In genomic region chr12:122506393-122506938, GRCh38 we compare ENCODE assay signal across 14 cellular contexts. TPM values are rescaled to one million over a fixed set of nuclear protein-coding genes. Genes with fewer than 3 reads are reported as not detected.
DNase-seq lines count a peak whose midpoint lies in the region; ATAC-seq and TF ChIP-seq lines count a peak whose summit lies in the region.
"Had no signal": no experiment of that assay in that cellular context is flagged by ENCODE, and none has a peak within 500 bp of the region (broad histone marks: within the 10 kb centered on the region; RNA-seq: fewer than 3 reads in every experiment).

No MANE protein-coding gene starts in this region.

- DNase-seq in activated naive CD4-positive, alpha-beta T cell treated with anti-CD3 and anti-CD28 coated beads for 36 hours: no peak
- DNase-seq in activated naive CD4-positive, alpha-beta T cell (lab: John Stamatoyannopoulos, UW): no peak
- DNase-seq in HFFc6 (no peak), NCI-H1694 (lab: John Stamatoyannopoulos, UW) (no peak), anterior cingulate cortex (lab: John Stamatoyannopoulos, UW) (no peak)
- DNase-seq in activated T-helper 1 cell treated with anti-CD3 and anti-CD28 coated beads, Interleukin-12 subunit alpha, Interleukin-12 subunit beta, Interleukin-2, Interleukin-4 antibody, amounts not matched to agents 30 ng/mL and 10 ng/mL and 1 ng/mL, durations not matched to agents 14 hours and 24 hours and 36 hours (ENCODE audit: low spot score): no peak
- no peak for DNase-seq in naive thymus-derived CD8-positive, alpha-beta T cell
- no peak for DNase-seq in activated CD8-positive, alpha-beta memory T cell treated with anti-CD3 and anti-CD28 coated beads, Interleukin-2, amount 10 ng/mL, durations not matched to agents 7 days and 5 days
- DNase-seq: DMS 273 treated with DMSO at 0.1 percent for 48 hours, NCI-H1417, NCI-H2029 treated with DMSO at 0.1 percent for 48 hours, NCI-H510A, Peyer's patch, Right ventricle myocardium superior had no signal

- peak overlapping the region; percentile 30 for H3K27ac Mint-ChIP-seq in activated naive CD4-positive, alpha-beta T cell treated with anti-CD3 and anti-CD28 coated beads for 36 hours
- H3K27ac Mint-ChIP-seq in HFFc6: peak overlapping the region; percentile 18; the same call in 1 of the 2 replicates
- peak overlapping the region; percentile 44 for H3K27ac Mint-ChIP-seq in activated T-helper 1 cell treated with anti-CD3 and anti-CD28 coated beads, Interleukin-12 subunit alpha, Interleukin-12 subunit beta, Interleukin-2, Interleukin-4 antibody, amounts not matched to agents 30 ng/mL and 10 ng/mL and 1 ng/mL, durations not matched to agents 14 hours and 24 hours and 36 hours
- peak overlapping the region in 7 of 10 donors; percentile 6 to 72 (median 59) for H3K27ac Mint-ChIP-seq in naive thymus-derived CD8-positive, alpha-beta T cell
- H3K27ac Mint-ChIP-seq in activated CD8-positive, alpha-beta memory T cell treated with anti-CD3 and anti-CD28 coated beads, Interleukin-2, amount 10 ng/mL, durations not matched to agents 7 days and 5 days: no peak overlapping the region

- H3K4me3 Mint-ChIP-seq in activated naive CD4-positive, alpha-beta T cell treated with anti-CD3 and anti-CD28 coated beads for 36 hours: no peak overlapping the region
- no peak overlapping the region for H3K4me3 Mint-ChIP-seq in HFFc6
- no peak overlapping the region for H3K4me3 Mint-ChIP-seq in activated T-helper 1 cell treated with anti-CD3 and anti-CD28 coated beads, Interleukin-12 subunit alpha, Interleukin-12 subunit beta, Interleukin-2, Interleukin-4 antibody, amounts not matched to agents 30 ng/mL and 10 ng/mL and 1 ng/mL, durations not matched to agents 14 hours and 24 hours and 36 hours
- H3K4me3 Mint-ChIP-seq in naive thymus-derived CD8-positive, alpha-beta T cell: no peak overlapping the region
- no peak overlapping the region for H3K4me3 Mint-ChIP-seq in activated CD8-positive, alpha-beta memory T cell treated with anti-CD3 and anti-CD28 coated beads, Interleukin-2, amount 10 ng/mL, durations not matched to agents 7 days and 5 days

- intact Hi-C loops in activated naive CD4-positive, alpha-beta T cell treated with anti-CD3 and anti-CD28 coated beads for 36 hours (cut with micrococcal nuclease): no loop called here
- intact Hi-C loops in activated T-helper 1 cell treated with anti-CD3 and anti-CD28 coated beads, Interleukin-12 subunit alpha, Interleukin-12 subunit beta, Interleukin-2, Interleukin-4 antibody, amounts not matched to agents 30 ng/mL and 10 ng/mL and 1 ng/mL, durations not matched to agents 14 hours and 24 hours and 36 hours (cut with micrococcal nuclease): no loop called here

- no peaks in the 10 kb centered on the region for H3K27me3 Mint-ChIP-seq in activated naive CD4-positive, alpha-beta T cell treated with anti-CD3 and anti-CD28 coated beads for 36 hours (ENCODE audit: low read depth)
- H3K27me3 Mint-ChIP-seq in HFFc6 (ENCODE audit: insufficient read depth): no peaks in the 10 kb centered on the region; the same call in 1 of the 2 replicates
- no peaks in the 10 kb centered on the region for H3K27me3 Mint-ChIP-seq in activated T-helper 1 cell treated with anti-CD3 and anti-CD28 coated beads, Interleukin-12 subunit alpha, Interleukin-12 subunit beta, Interleukin-2, Interleukin-4 antibody, amounts not matched to agents 30 ng/mL and 10 ng/mL and 1 ng/mL, durations not matched to agents 14 hours and 24 hours and 36 hours (ENCODE audit: insufficient read depth)
- no peaks in the 10 kb centered on the region for H3K27me3 Mint-ChIP-seq in naive thymus-derived CD8-positive, alpha-beta T cell
- no peaks in the 10 kb centered on the region for H3K27me3 Mint-ChIP-seq in activated CD8-positive, alpha-beta memory T cell treated with anti-CD3 and anti-CD28 coated beads, Interleukin-2, amount 10 ng/mL, durations not matched to agents 7 days and 5 days

- no peak for ATAC-seq in naive thymus-derived CD8-positive, alpha-beta T cell
- ATAC-seq in activated CD8-positive, alpha-beta memory T cell treated with anti-CD3 and anti-CD28 coated beads, Interleukin-2, amount 10 ng/mL, durations not matched to agents 7 days and 5 days: no peak

- no peaks in the 10 kb centered on the region for H3K9me3 Mint-ChIP-seq in activated naive CD4-positive, alpha-beta T cell treated with anti-CD3 and anti-CD28 coated beads for 36 hours
- no peaks in the 10 kb centered on the region for H3K9me3 Mint-ChIP-seq in HFFc6
- no peaks in the 10 kb centered on the region for H3K9me3 Mint-ChIP-seq in activated T-helper 1 cell treated with anti-CD3 and anti-CD28 coated beads, Interleukin-12 subunit alpha, Interleukin-12 subunit beta, Interleukin-2, Interleukin-4 antibody, amounts not matched to agents 30 ng/mL and 10 ng/mL and 1 ng/mL, durations not matched to agents 14 hours and 24 hours and 36 hours
- no peaks in the 10 kb centered on the region for H3K9me3 Mint-ChIP-seq in naive thymus-derived CD8-positive, alpha-beta T cell
- no peaks in the 10 kb centered on the region for H3K9me3 Mint-ChIP-seq in activated CD8-positive, alpha-beta memory T cell treated with anti-CD3 and anti-CD28 coated beads, Interleukin-2, amount 10 ng/mL, durations not matched to agents 7 days and 5 days (ENCODE audit: low read depth)

- POLR2A ChIA-PET in naive thymus-derived CD8-positive, alpha-beta T cell (lab: Charles Lee): interaction anchor here (1.4 kb wide), 1 partner anchor 20 kb away, joined by 4 read pairs; the partner anchor contains the start of genes KNTC1 and RSRC2

- peaks cover 60% of the 10 kb centered on the region for H3K36me3 Mint-ChIP-seq in activated naive CD4-positive, alpha-beta T cell treated with anti-CD3 and anti-CD28 coated beads for 36 hours (ENCODE audit: low read depth)
- H3K36me3 Mint-ChIP-seq in HFFc6 (ENCODE audit: low read depth): peaks cover 44% of the 10 kb centered on the region
- H3K36me3 Mint-ChIP-seq in activated T-helper 1 cell treated with anti-CD3 and anti-CD28 coated beads, Interleukin-12 subunit alpha, Interleukin-12 subunit beta, Interleukin-2, Interleukin-4 antibody, amounts not matched to agents 30 ng/mL and 10 ng/mL and 1 ng/mL, durations not matched to agents 14 hours and 24 hours and 36 hours (ENCODE audit: low read depth): peaks cover 46% of the 10 kb centered on the region
- H3K36me3 Mint-ChIP-seq in naive thymus-derived CD8-positive, alpha-beta T cell: peaks cover 0 to 83% (median 22%) of the 10 kb centered on the region in 3 donors
- H3K36me3 Mint-ChIP-seq in activated CD8-positive, alpha-beta memory T cell treated with anti-CD3 and anti-CD28 coated beads, Interleukin-2, amount 10 ng/mL, durations not matched to agents 7 days and 5 days: peaks cover 63% of the 10 kb centered on the region

- no peak for TF ChIP-seq CTCF in HFFc6 (IDR thresholded peaks at IDR 0.05)

- H3K4me1 Mint-ChIP-seq in activated naive CD4-positive, alpha-beta T cell treated with anti-CD3 and anti-CD28 coated beads for 36 hours (ENCODE audit: low read depth): peaks cover 11% of the 10 kb centered on the region
- peaks cover 6% of the 10 kb centered on the region; the same call in 1 of the 2 replicates for H3K4me1 Mint-ChIP-seq in HFFc6 (ENCODE audit: low read depth)
- H3K4me1 Mint-ChIP-seq in activated T-helper 1 cell treated with anti-CD3 and anti-CD28 coated beads, Interleukin-12 subunit alpha, Interleukin-12 subunit beta, Interleukin-2, Interleukin-4 antibody, amounts not matched to agents 30 ng/mL and 10 ng/mL and 1 ng/mL, durations not matched to agents 14 hours and 24 hours and 36 hours (ENCODE audit: low read depth): peaks cover 14% of the 10 kb centered on the region
- H3K4me1 Mint-ChIP-seq in naive thymus-derived CD8-positive, alpha-beta T cell: peaks cover 0 to 12% (median 6%) of the 10 kb centered on the region in 4 donors
- peaks cover 12% of the 10 kb centered on the region for H3K4me1 Mint-ChIP-seq in activated CD8-positive, alpha-beta memory T cell treated with anti-CD3 and anti-CD28 coated beads, Interleukin-2, amount 10 ng/mL, durations not matched to agents 7 days and 5 days

- CTCF ChIA-PET in activated naive CD4-positive, alpha-beta T cell treated with anti-CD3 and anti-CD28 coated beads for 36 hours (lab: Charles Lee): no interaction called here
- CTCF ChIA-PET in activated CD8-positive, alpha-beta memory T cell treated with anti-CD3 and anti-CD28 coated beads, Interleukin-2, amount 10 ng/mL, durations not matched to agents 7 days and 5 days (lab: Charles Lee): no interaction called here

RNA-seq across cellular contexts. Expression of gene ZCCHC8, which starts 5.7 kb away (rescaled TPM):
- 10 to 100 TPM; 25.9 to 26.0 TPM for total RNA-seq in activated naive CD4-positive, alpha-beta T cell treated with anti-CD3 and anti-CD28 coated beads for 36 hours
- 10 to 100 TPM in 5 of 6 experiments, 1 to 10 TPM in 1; 9.7 to 13.1 (median 11.4) TPM for total RNA-seq in HFFc6 (2021; fragmentation: NEBNext Ultra II Directional; extraction: Animal tissue kit (Norgen Biotek cat#: 25700))
- 42.5 and 48.4 TPM in 2 replicates for total RNA-seq in activated T-helper 1 cell treated with anti-CD3 and anti-CD28 coated beads, Interleukin-12 subunit alpha, Interleukin-12 subunit beta, Interleukin-2, Interleukin-4 antibody, amounts not matched to agents 30 ng/mL and 10 ng/mL and 1 ng/mL, durations not matched to agents 14 hours and 24 hours and 36 hours
- total RNA-seq in naive thymus-derived CD8-positive, alpha-beta T cell: 10 to 100 TPM; 42.9 to 43.3 TPM
- polyA plus RNA-seq in naive thymus-derived CD8-positive, alpha-beta T cell: 10 to 100 TPM in 1 of 3 donors, 1 to 10 TPM in 2; 5.4 to 14.1 (median 8.1) TPM
- total RNA-seq in activated CD8-positive, alpha-beta memory T cell treated with anti-CD3 and anti-CD28 coated beads, Interleukin-2, amount 10 ng/mL, durations not matched to agents 7 days and 5 days: 10 to 100 TPM; 45.2 to 45.3 TPM

RNA-seq across cellular contexts. Expression of gene RSRC2, which starts 20.3 kb away (rescaled TPM):
- total RNA-seq in activated naive CD4-positive, alpha-beta T cell treated with anti-CD3 and anti-CD28 coated beads for 36 hours: 100 to 1,000 TPM; 117 to 127 TPM
- total RNA-seq in HFFc6 (2021; fragmentation: NEBNext Ultra II Directional; extraction: Animal tissue kit (Norgen Biotek cat#: 25700)): 10 to 100 TPM; 38.7 to 52.7 (median 44.2) TPM
- total RNA-seq in activated T-helper 1 cell treated with anti-CD3 and anti-CD28 coated beads, Interleukin-12 subunit alpha, Interleukin-12 subunit beta, Interleukin-2, Interleukin-4 antibody, amounts not matched to agents 30 ng/mL and 10 ng/mL and 1 ng/mL, durations not matched to agents 14 hours and 24 hours and 36 hours: 101 and 103 TPM in 2 replicates
- 100 to 1,000 TPM; 135 to 146 TPM for total RNA-seq in naive thymus-derived CD8-positive, alpha-beta T cell
- 10 to 100 TPM; 18.5 to 47.5 (median 23.6) TPM for polyA plus RNA-seq in naive thymus-derived CD8-positive, alpha-beta T cell
- total RNA-seq in activated CD8-positive, alpha-beta memory T cell treated with anti-CD3 and anti-CD28 coated beads, Interleukin-2, amount 10 ng/mL, durations not matched to agents 7 days and 5 days: 100 to 1,000 TPM; 102 to 113 TPM

RNA-seq across cellular contexts. Expression of gene KNTC1, which starts 20.6 kb away (rescaled TPM):
- total RNA-seq in activated naive CD4-positive, alpha-beta T cell treated with anti-CD3 and anti-CD28 coated beads for 36 hours: 100 to 1,000 TPM; 141 to 142 TPM
- total RNA-seq in HFFc6 (2021; fragmentation: NEBNext Ultra II Directional; extraction: Animal tissue kit (Norgen Biotek cat#: 25700)): 10 to 100 TPM; 11.7 to 25.0 (median 19.6) TPM
- 122 and 126 TPM in 2 replicates for total RNA-seq in activated T-helper 1 cell treated with anti-CD3 and anti-CD28 coated beads, Interleukin-12 subunit alpha, Interleukin-12 subunit beta, Interleukin-2, Interleukin-4 antibody, amounts not matched to agents 30 ng/mL and 10 ng/mL and 1 ng/mL, durations not matched to agents 14 hours and 24 hours and 36 hours
- 10 to 100 TPM; 30.9 to 35.4 TPM for total RNA-seq in naive thymus-derived CD8-positive, alpha-beta T cell
- 1 to 10 TPM; 1.4 to 3.6 (median 2.0) TPM for polyA plus RNA-seq in naive thymus-derived CD8-positive, alpha-beta T cell
- 100 to 1,000 TPM; 129 to 200 TPM for total RNA-seq in activated CD8-positive, alpha-beta memory T cell treated with anti-CD3 and anti-CD28 coated beads, Interleukin-2, amount 10 ng/mL, durations not matched to agents 7 days and 5 days
